In genomic region chr10:103736763-103737162, GRCh38 we compare ENCODE assay signal across 8 cellular contexts.
DNase-seq lines count a peak whose midpoint lies in the region; ATAC-seq lines count a peak whose summit lies in the region.

No MANE protein-coding gene starts in this region.

- peak; percentile 3 for DNase-seq in CD1c-positive myeloid dendritic cell (ENCODE audit: extremely low spot score)
- peak; percentile 10 for DNase-seq in OCI-M1 (lab: John Stamatoyannopoulos, UW)
- no peak for DNase-seq in UCSD-AML1 (lab: John Stamatoyannopoulos, UW; ENCODE audit: unreplicated experiment)

- peak; percentile 71 for ATAC-seq in GM19463 (IDR thresholded peaks at IDR 0.05; ENCODE audit: unreplicated experiment)
- ATAC-seq in esophagus mucosa: peak; percentile 88
- no peak for ATAC-seq in GM18861 (IDR thresholded peaks at IDR 0.05; ENCODE audit: unreplicated experiment)
- no peak for ATAC-seq in GM21723 (IDR thresholded peaks at IDR 0.05; ENCODE audit: unreplicated experiment)
- ATAC-seq in HG03175 (IDR thresholded peaks at IDR 0.05; ENCODE audit: unreplicated experiment): no peak

Comparison
In these comparisons a context has a peak if more than half of its experiments do, and no peak if none do; other contexts are left out.
1. ATAC-seq: peak in GM19463 (single experiment) and esophagus mucosa (single experiment); none in GM18861 (single experiment), GM21723 (single experiment) and HG03175 (single experiment).